ENCODE assay signal across 22 cellular contexts in genomic region chr14:31442284-31442683, GRCh38. TPM values are rescaled to one million over a fixed set of nuclear protein-coding genes. Genes with fewer than 3 reads are reported as not detected.
A peak's percentile ranks its signal among the peaks of the same experiment; 100 is the strongest.
DNase-seq lines count a peak whose midpoint lies in the region; ATAC-seq and TF ChIP-seq lines count a peak whose summit lies in the region.
"Had no signal": no experiment of that assay in that cellular context is flagged by ENCODE, and none has a peak within 500 bp of the region (broad histone marks: within the 10 kb centered on the region; RNA-seq: fewer than 3 reads in every experiment).

No MANE protein-coding gene starts in this region.

- no TSS peak for BruUV-seq in MCF 10A (replicated peaks; lab: Mats Ljungman, UMichigan)

- no peak overlapping the region for H2BK5ac ChIP-seq in mesenchymal stem cell (ENCODE audit: low read depth, low read length, poor library complexity, severe bottlenecking)

- H3K36me3 ChIP-seq in SK-N-MC (ENCODE audit: insufficient read depth, low read length) (no peaks in the 10 kb centered on the region), mesenchymal stem cell (ENCODE audit: control insufficient read depth in 1 of 2, insufficient read depth in 2 of 2, low read depth in 1 of 2, low read length in 2 of 2) (peaks cover 0 to 6% of the 10 kb centered on the region in 2 experiments), thoracic aorta (no peaks in the 10 kb centered on the region)
- H3K36me3 ChIP-seq: MG63, Peyer's patch had no signal

- H3K27ac ChIP-seq in SK-N-MC (peak overlapping the region; percentile 74; the same call in 1 of the 2 replicates), mesenchymal stem cell (ENCODE audit: low read length, poor library complexity, severe bottlenecking) (no peak overlapping the region), thoracic aorta (peak overlapping the region; percentile 35 to 59)
- H3K27ac ChIP-seq: 22Rv1, BLaER1, Peyer's patch had no signal

- H3K9ac ChIP-seq in SK-N-MC (ENCODE audit: insufficient read length) = no peak overlapping the region
- peak overlapping the region; percentile 78 for H3K9ac ChIP-seq in mesenchymal stem cell (ENCODE audit: low read length)
- H3K9ac ChIP-seq: BLaER1 had no signal

- CTCF ChIA-PET in MCF 10A (lab: Yijun Ruan, JAX) = no interaction called here

- no peaks in the 10 kb centered on the region for H3K79me1 ChIP-seq in mesenchymal stem cell (replicated peaks; ENCODE audit: low read length, poor library complexity, severe bottlenecking)

- H2BK120ac ChIP-seq in mesenchymal stem cell (ENCODE audit: low read depth, low read length) = no peak overlapping the region

- H4K8ac ChIP-seq in mesenchymal stem cell (ENCODE audit: low read length) = no peak overlapping the region

- H2AFZ ChIP-seq in mesenchymal stem cell (ENCODE audit: low read depth, low read length) = no peak overlapping the region
- H2AFZ ChIP-seq: GM23338 had no signal

- no peak overlapping the region for H3K4me2 ChIP-seq in mesenchymal stem cell (ENCODE audit: low read length, poor library complexity, severe bottlenecking)
- H3K4me2 ChIP-seq: BLaER1, GM23338 had no signal

- no peaks in the 10 kb centered on the region for H3K27me3 Mint-ChIP-seq in activated T-cell treated with anti-CD3 and anti-CD28 coated beads, Interleukin-2, amount 50 U/mL, for 72 hours (ENCODE audit: low read depth)
- H3K27me3 Mint-ChIP-seq in activated T-cell treated with anti-CD3 and anti-CD28 coated beads, Interleukin-2, amount 50 U/mL, for 4 hours (ENCODE audit: low read depth) = no peaks in the 10 kb centered on the region
- H3K27me3 Mint-ChIP-seq in natural killer cell (ENCODE audit: low read depth in 2 of 2) = no peaks in the 10 kb centered on the region
- no peaks in the 10 kb centered on the region for H3K27me3 Mint-ChIP-seq in MCF 10A (ENCODE audit: insufficient read depth, unreplicated experiment)

- intact Hi-C loops in natural killer cell (cut with micrococcal nuclease) = no loop called here
- intact Hi-C loops in MCF 10A (cut with micrococcal nuclease) = no loop called here

- POLR2A ChIA-PET in MCF 10A (lab: Yijun Ruan, JAX) = interaction anchor here (0.6 to 1.4 kb wide), 3 partner anchors 20 to 418 kb away, joined by 3 to 11 read pairs (median 3); partner anchors contain the start of gene HEATR5A

- no peak overlapping the region for H2AK5ac ChIP-seq in mesenchymal stem cell (ENCODE audit: low read length, severe bottlenecking)

- 91% methylated on average over 4 of the region's 6 CpGs for WGBS in mesenchymal stem cell

- H2BK15ac ChIP-seq in mesenchymal stem cell (ENCODE audit: low read depth, poor library complexity, severe bottlenecking) = no peak overlapping the region

- H3K9me3 Mint-ChIP-seq in activated T-cell treated with anti-CD3 and anti-CD28 coated beads, Interleukin-2, amount 50 U/mL, for 72 hours = no peaks in the 10 kb centered on the region
- peaks cover 4% of the 10 kb centered on the region for H3K9me3 Mint-ChIP-seq in activated T-cell treated with anti-CD3 and anti-CD28 coated beads, Interleukin-2, amount 50 U/mL, for 4 hours
- H3K9me3 Mint-ChIP-seq in natural killer cell (no peaks in the 10 kb centered on the region), MCF 10A (ENCODE audit: unreplicated experiment) (no peaks in the 10 kb centered on the region)
- H3K9me3 Mint-ChIP-seq: CD8-positive, alpha-beta T cell had no signal

- no peaks in the 10 kb centered on the region for H3K4me1 ChIP-seq in mesenchymal stem cell (ENCODE audit: control insufficient read depth, insufficient read depth, low read depth, low read length)
- peaks cover 3 to 25% of the 10 kb centered on the region in 2 donors for H3K4me1 ChIP-seq in thoracic aorta (ENCODE audit: control insufficient read depth in 1 of 2, low read depth in 2 of 2)
- H3K4me1 ChIP-seq: BLaER1, Peyer's patch had no signal

- DNase-seq in activated T-cell treated with anti-CD3 and anti-CD28 coated beads, Interleukin-2, amount 50 U/mL, for 72 hours = no peak
- no peak for DNase-seq in activated T-cell treated with anti-CD3 and anti-CD28 coated beads, Interleukin-2, amount 50 U/mL, for 4 hours
- DNase-seq in SK-N-MC (ENCODE audit: low read depth, low spot score) (no peak), mesenchymal stem cell (no peak), thoracic aorta (ENCODE audit: low spot score) (no peak), GM13976 (ENCODE audit: low spot score) (no peak), natural killer cell (no peak), MCF 10A (ENCODE audit: unreplicated experiment) (no peak)
- DNase-seq: CD8-positive, alpha-beta T cell; DMS79 treated with DMSO at 0.1 percent for 48 hours; MG63; NCI-H1092 treated with DMSO at 0.1 percent for 48 hours; NCI-H2081 treated with DMSO at 0.1 percent for 48 hours; NCI-H2227 treated with DMSO at 0.1 percent for 48 hours; NCI-H524 treated with DMSO at 0.1 percent for 48 hours; Peyer's patch; SHP77 treated with DMSO at 0.1 percent for 48 hours had no signal

- no peak overlapping the region for H3K14ac ChIP-seq in mesenchymal stem cell (ENCODE audit: low read length in 2 of 2)

- peak overlapping the region; percentile 68 for H3K27ac Mint-ChIP-seq in activated T-cell treated with anti-CD3 and anti-CD28 coated beads, Interleukin-2, amount 50 U/mL, for 72 hours
- H3K27ac Mint-ChIP-seq in natural killer cell = no peak overlapping the region
- H3K27ac Mint-ChIP-seq in MCF 10A (ENCODE audit: low read depth, unreplicated experiment) = no peak overlapping the region
- H3K27ac Mint-ChIP-seq: CD8-positive, alpha-beta T cell had no signal

- no peak overlapping the region for H3K18ac ChIP-seq in mesenchymal stem cell (ENCODE audit: low read depth in 1 of 2, low read length in 2 of 2)

- H3K23ac ChIP-seq in mesenchymal stem cell (ENCODE audit: low read length in 2 of 2) = no peak overlapping the region

- ATAC-seq in activated T-cell treated with anti-CD3 and anti-CD28 coated beads, Interleukin-2, amount 50 U/mL, for 72 hours (replicated peaks in 1 of 2) = no peak
- no peak for ATAC-seq in activated T-cell treated with anti-CD3 and anti-CD28 coated beads, Interleukin-2, amount 50 U/mL, for 4 hours
- ATAC-seq in thoracic aorta (ENCODE audit: insufficient number of reproducible peaks, low FRiP score, low read depth) = no peak
- ATAC-seq in natural killer cell = no peak
- ATAC-seq: CD8-positive, alpha-beta T cell; GM23338; HCT116 had no signal

- H2BK12ac ChIP-seq in mesenchymal stem cell (ENCODE audit: low read length in 2 of 2) = no peak overlapping the region

- H3K9me3 ChIP-seq in SK-N-MC (ENCODE audit: low read depth, low read length) (no peaks in the 10 kb centered on the region), mesenchymal stem cell (ENCODE audit: control insufficient read depth, low read length) (no peaks in the 10 kb centered on the region), thoracic aorta (no peaks in the 10 kb centered on the region)
- H3K9me3 ChIP-seq: MG63, Peyer's patch had no signal

- H3K4me1 Mint-ChIP-seq in activated T-cell treated with anti-CD3 and anti-CD28 coated beads, Interleukin-2, amount 50 U/mL, for 72 hours (ENCODE audit: low read depth) = no peaks in the 10 kb centered on the region
- H3K4me1 Mint-ChIP-seq in activated T-cell treated with anti-CD3 and anti-CD28 coated beads, Interleukin-2, amount 50 U/mL, for 4 hours (ENCODE audit: low read depth) = no peaks in the 10 kb centered on the region
- H3K4me1 Mint-ChIP-seq in natural killer cell = no peaks in the 10 kb centered on the region
- peaks cover 5% of the 10 kb centered on the region for H3K4me1 Mint-ChIP-seq in MCF 10A (ENCODE audit: insufficient read depth, unreplicated experiment)
- H3K4me1 Mint-ChIP-seq: GM23338 had no signal

- TF ChIP-seq CTCF in thoracic aorta (IDR thresholded peaks at IDR 0.05) = no peak
- no peak for TF ChIP-seq CTCF in GM13976 (IDR thresholded peaks at IDR 0.05; ENCODE audit: borderline replicate concordance, control extremely low read depth, extremely low read depth, insufficient read depth, missing control alignments)
- no peak for TF ChIP-seq CTCF in natural killer cell (IDR thresholded peaks at IDR 0.05)
- no peak for TF ChIP-seq CTCF in MCF 10A (IDR thresholded peaks at IDR 0.05; ENCODE audit: unreplicated experiment)

- no peak overlapping the region for H3K4ac ChIP-seq in mesenchymal stem cell (ENCODE audit: low read depth in 1 of 2, low read length in 2 of 2)

- H4K91ac ChIP-seq in mesenchymal stem cell (ENCODE audit: low read length) = no peak overlapping the region

- in situ Hi-C loops in GM13976 (cut with MboI; ENCODE audit: low sequenced_read_pairs, unreplicated experiment) = no loop called here

- no peak overlapping the region for H3K4me3 ChIP-seq in SK-N-MC
- H3K4me3 ChIP-seq in mesenchymal stem cell (ENCODE audit: insufficient read depth in 1 of 2, low read depth in 1 of 2, low read length in 2 of 2) = no peak overlapping the region
- no peak overlapping the region for H3K4me3 ChIP-seq in thoracic aorta
- H3K4me3 ChIP-seq: BLaER1, GM23338, MG63, Peyer's patch had no signal

- peaks cover 0 to 3% of the 10 kb centered on the region in 2 donors for H3K36me3 Mint-ChIP-seq in activated T-cell treated with anti-CD3 and anti-CD28 coated beads, Interleukin-2, amount 50 U/mL, for 72 hours (ENCODE audit: insufficient read depth in 2 of 2)
- H3K36me3 Mint-ChIP-seq in activated T-cell treated with anti-CD3 and anti-CD28 coated beads, Interleukin-2, amount 50 U/mL, for 4 hours (ENCODE audit: insufficient read depth) = peaks cover 17% of the 10 kb centered on the region
- H3K36me3 Mint-ChIP-seq in natural killer cell (no peaks in the 10 kb centered on the region), MCF 10A (ENCODE audit: insufficient read depth, unreplicated experiment) (peaks cover 16% of the 10 kb centered on the region)

- H3K4me3 Mint-ChIP-seq in activated T-cell treated with anti-CD3 and anti-CD28 coated beads, Interleukin-2, amount 50 U/mL, for 72 hours = no peak overlapping the region
- H3K4me3 Mint-ChIP-seq in activated T-cell treated with anti-CD3 and anti-CD28 coated beads, Interleukin-2, amount 50 U/mL, for 4 hours = no peak overlapping the region
- H3K4me3 Mint-ChIP-seq in natural killer cell (no peak overlapping the region), MCF 10A (ENCODE audit: unreplicated experiment) (no peak overlapping the region)
- H3K4me3 Mint-ChIP-seq: CD8-positive, alpha-beta T cell; GM23338 had no signal

- H3K27me3 ChIP-seq in mesenchymal stem cell (ENCODE audit: control insufficient read depth in 1 of 2, insufficient read depth in 1 of 2, low read length in 2 of 2) (no peaks in the 10 kb centered on the region), thoracic aorta (replicated peaks; ENCODE audit: insufficient read depth) (no peaks in the 10 kb centered on the region)
- H3K27me3 ChIP-seq: BLaER1, MG63, Peyer's patch had no signal

RNA-seq across cellular contexts. Expression of gene DTD2, which starts 15.0 kb away (rescaled TPM):
- total RNA-seq in activated T-cell treated with anti-CD3 and anti-CD28 coated beads, Interleukin-2, amount 50 U/mL, for 72 hours = 10 to 100 TPM; 13.5 to 20.7 TPM
- total RNA-seq in activated T-cell treated with anti-CD3 and anti-CD28 coated beads, Interleukin-2, amount 50 U/mL, for 4 hours = 10 to 100 TPM; 29.0 to 31.8 (median 30.2) TPM
- 13.2 TPM for polyA plus RNA-seq in mesenchymal stem cell (2013, experiment 1 of 2)
- 14.0 TPM for polyA plus RNA-seq in mesenchymal stem cell (2013, experiment 2 of 2)
- 10 to 100 TPM; 28.9 to 56.5 TPM for total RNA-seq in thoracic aorta
- 10 to 100 TPM in 1 of 3 donors, 1 to 10 TPM in 2; 6.6 to 11.9 (median 7.4) TPM for total RNA-seq in natural killer cell
- total RNA-seq in MCF 10A (2022) = 24.4 TPM in 2 replicates

RNA-seq across cellular contexts. Expression of gene HEATR5A, which starts 21.9 kb away (rescaled TPM):
- total RNA-seq in activated T-cell treated with anti-CD3 and anti-CD28 coated beads, Interleukin-2, amount 50 U/mL, for 72 hours = 10 to 100 TPM; 11.4 to 13.3 TPM
- total RNA-seq in activated T-cell treated with anti-CD3 and anti-CD28 coated beads, Interleukin-2, amount 50 U/mL, for 4 hours = 10 to 100 TPM; 10.7 to 13.0 (median 12.0) TPM
- polyA plus RNA-seq in mesenchymal stem cell (2013, experiment 1 of 2) = 19.5 TPM
- polyA plus RNA-seq in mesenchymal stem cell (2013, experiment 2 of 2) = 18.7 TPM
- total RNA-seq in thoracic aorta (10 to 100 TPM; 39.1 to 43.6 TPM), natural killer cell (10 to 100 TPM; 12.1 to 23.9 (median 15.1) TPM), MCF 10A (2022) (23.1 and 26.2 TPM in 2 replicates)

RNA-seq across cellular contexts. Expression of gene GPR33, which starts 45.6 kb away (rescaled TPM):
- total RNA-seq in activated T-cell treated with anti-CD3 and anti-CD28 coated beads, Interleukin-2, amount 50 U/mL, for 72 hours = not detected
- not detected for total RNA-seq in activated T-cell treated with anti-CD3 and anti-CD28 coated beads, Interleukin-2, amount 50 U/mL, for 4 hours
- polyA plus RNA-seq in mesenchymal stem cell (2013, experiment 1 of 2) = not detected
- polyA plus RNA-seq in mesenchymal stem cell (2013, experiment 2 of 2) = not detected
- total RNA-seq in thoracic aorta (not detected), natural killer cell (not detected), MCF 10A (2022) (not detected in 2 replicates)
- total RNA-seq: CD8-positive, alpha-beta T cell; G401; GM23338; Peyer's patch had no signal
- polyA plus RNA-seq: GM23338 had no signal
